9 cellular contexts compared by ENCODE assay signal in the genomic region with DNA sequence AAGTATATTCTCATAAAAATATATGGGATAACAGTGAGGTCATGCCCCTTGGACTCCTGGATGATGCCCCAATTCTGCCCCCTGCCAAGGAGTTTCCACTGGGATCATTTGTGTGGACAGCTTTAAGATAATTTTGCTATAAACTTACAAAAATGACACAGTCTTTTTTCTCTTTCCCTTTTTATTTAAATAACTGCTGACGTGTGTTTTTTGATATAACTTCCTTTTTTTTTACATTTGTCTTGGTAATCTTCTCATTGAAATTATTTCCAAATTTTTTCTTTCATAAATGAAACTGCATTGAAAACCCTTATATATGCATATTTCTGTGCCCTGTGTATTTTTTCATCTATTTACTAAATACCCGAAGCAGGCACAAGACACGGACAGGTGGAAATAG. TPM values are rescaled to one million over a fixed set of nuclear protein-coding genes. Genes with fewer than 3 reads are reported as not detected.
"Had no signal": no experiment of that assay in that cellular context is flagged by ENCODE, and none has a peak within 500 bp of the region (broad histone marks: within the 10 kb centered on the region; RNA-seq: fewer than 3 reads in every experiment).

No MANE protein-coding gene starts in this region.

- FAIRE-seq: H1, H54, HTR-8/SVneo had no signal

- ATAC-seq: GM23338 had no signal

- H3K36me3 Mint-ChIP-seq: IgD-negative memory B cell had no signal

- H3K27me3 Mint-ChIP-seq: IgD-negative memory B cell had no signal

- H3K4me3 ChIP-seq: GM23338 had no signal

- H2AFZ ChIP-seq: GM23338 had no signal

- H3K4me1 Mint-ChIP-seq: IgD-negative memory B cell had no signal

- H3K4me3 Mint-ChIP-seq: GM23338, H9 had no signal

- DNase-seq: H9, HCEC 1CT, KG1 had no signal

- H3K4me2 ChIP-seq: GM23338 had no signal

- H3K27ac Mint-ChIP-seq: GM23338, H9, IgD-negative memory B cell had no signal

RNA-seq across cellular contexts. Expression of a gene that starts 31.3 kb away (rescaled TPM):
- total RNA-seq: GM23338, H1, H9, HT-29 had no signal
- polyA plus RNA-seq: GM23338, H1, IgD-negative memory B cell had no signal

RNA-seq across cellular contexts. Expression of a gene that starts 46.1 kb away (rescaled TPM):
- total RNA-seq: GM23338, H1, H9, HT-29 had no signal
- polyA plus RNA-seq: GM23338, H1, IgD-negative memory B cell had no signal
